Comparison of ENCODE assay signal across 16 cellular contexts in genomic region chr16:86391486-86391885, GRCh38.
"Had no signal": no experiment of that assay in that cellular context is flagged by ENCODE, and none has a peak within 500 bp of the region (broad histone marks: within the 10 kb centered on the region; RNA-seq: fewer than 3 reads in every experiment).

No MANE protein-coding gene starts in this region.

- H3K27ac Mint-ChIP-seq: activated CD8-positive, alpha-beta T cell treated with anti-CD3 and anti-CD28 coated beads for 36 hours; activated T-helper 1 cell treated with anti-CD3 and anti-CD28 coated beads, Interleukin-12 subunit alpha, Interleukin-12 subunit beta, Interleukin-2, Interleukin-4 antibody, amounts not matched to agents 30 ng/mL and 10 ng/mL and 1 ng/mL, durations not matched to agents 14 hours and 24 hours and 36 hours had no signal

- DNase-seq: activated CD8-positive, alpha-beta memory T cell treated with anti-CD3 and anti-CD28 coated beads, Interleukin-2, amount 50 U/mL, for 48 hours; activated CD8-positive, alpha-beta T cell treated with anti-CD3 and anti-CD28 coated beads for 36 hours; activated naive CD4-positive, alpha-beta T cell treated with Interleukin-2 at 50 U/mL for 16 hours; cerebellar nuclear complex; gastrocnemius medialis; heart right ventricle; kidney; left ventricle myocardium superior; mesendoderm; stimulated activated CD4-positive, alpha-beta T cell treated with anti-CD3 and anti-CD28 coated beads, Interleukin-12 subunit alpha, Interleukin-12 subunit beta, amount 100 ng/mL, for 4 hours; stimulated activated naive CD4-positive, alpha-beta T cell; substantia nigra; transverse colon had no signal

- ATAC-seq: activated CD8-positive, alpha-beta T cell treated with anti-CD3 and anti-CD28 coated beads for 36 hours; gastrocnemius medialis; heart right ventricle; left ventricle myocardium superior; sciatic nerve had no signal

- H3K4me3 Mint-ChIP-seq: activated CD8-positive, alpha-beta T cell treated with anti-CD3 and anti-CD28 coated beads for 36 hours; activated T-helper 1 cell treated with anti-CD3 and anti-CD28 coated beads, Interleukin-12 subunit alpha, Interleukin-12 subunit beta, Interleukin-2, Interleukin-4 antibody, amounts not matched to agents 30 ng/mL and 10 ng/mL and 1 ng/mL, durations not matched to agents 14 hours and 24 hours and 36 hours; neural crest cell had no signal

- H3K9me3 Mint-ChIP-seq: activated CD8-positive, alpha-beta T cell treated with anti-CD3 and anti-CD28 coated beads for 36 hours; activated T-helper 1 cell treated with anti-CD3 and anti-CD28 coated beads, Interleukin-12 subunit alpha, Interleukin-12 subunit beta, Interleukin-2, Interleukin-4 antibody, amounts not matched to agents 30 ng/mL and 10 ng/mL and 1 ng/mL, durations not matched to agents 14 hours and 24 hours and 36 hours; neural crest cell had no signal
